In the genomic region with DNA sequence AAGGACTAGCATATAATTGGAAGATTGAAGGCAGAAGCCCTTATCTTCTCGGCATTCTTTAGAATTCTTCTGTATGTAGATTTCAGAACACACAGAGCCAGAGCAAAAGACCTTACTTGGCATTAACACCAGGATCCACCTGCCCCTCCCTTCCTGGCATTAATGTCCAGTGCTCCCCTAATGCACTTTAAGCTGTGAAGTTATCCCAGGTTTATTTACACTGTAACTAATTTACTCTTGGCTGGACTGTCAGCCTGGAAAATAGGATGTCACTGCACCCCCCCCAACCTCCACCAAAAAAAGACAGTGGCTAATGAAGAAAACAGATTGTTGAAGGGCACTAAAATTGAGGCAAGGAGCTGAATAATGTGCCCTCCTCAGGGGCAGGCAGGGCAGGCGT, we compare ENCODE assay signal across 23 cellular contexts. TPM values are rescaled to one million over a fixed set of nuclear protein-coding genes. Genes with fewer than 3 reads are reported as not detected.
DNase-seq lines count a peak whose midpoint lies in the region; ATAC-seq and TF ChIP-seq lines count a peak whose summit lies in the region.
"Had no signal": no experiment of that assay in that cellular context is flagged by ENCODE, and none has a peak within 500 bp of the region (broad histone marks: within the 10 kb centered on the region; RNA-seq: fewer than 3 reads in every experiment).

No MANE protein-coding gene starts in this region.

- H4K20me1 ChIP-seq in BLaER1 treated with 17β-estradiol and CSF1 and Interleukin-3, amounts not matched to agents 10 nM and 100 nM: no peaks in the 10 kb centered on the region; a peak in 1 of 22 replicates

- H3K27me3 ChIP-seq in BLaER1 treated with 17β-estradiol and CSF1 and Interleukin-3, amounts not matched to agents 10 nM and 100 nM: no peaks in the 10 kb centered on the region
- H3K27me3 ChIP-seq in adrenal gland (no peaks in the 10 kb centered on the region), mesenchymal stem cell (ENCODE audit: control insufficient read depth in 1 of 2, insufficient read depth in 1 of 2, low read length in 2 of 2) (no peaks in the 10 kb centered on the region), stomach (no peaks in the 10 kb centered on the region)

- H2BK15ac ChIP-seq in mesenchymal stem cell (ENCODE audit: low read depth, poor library complexity, severe bottlenecking): no peak overlapping the region

- H3K23ac ChIP-seq in mesenchymal stem cell (ENCODE audit: low read length in 2 of 2): peak overlapping the region in 1 of 2 experiments; percentile 14

- H2AK5ac ChIP-seq in mesenchymal stem cell (ENCODE audit: low read length, severe bottlenecking): no peak overlapping the region

- DNase-seq in adrenal gland (no peak), mesenchymal stem cell (no peak), stomach (no peak), NOMO-1 treated with DMSO at 0.1 percent for 48 hours (lab: John Stamatoyannopoulos, UW; ENCODE audit: unreplicated experiment) (no peak)
- DNase-seq: ACHN; activated CD4-positive, alpha-beta T cell treated with anti-CD3 and anti-CD28 coated beads, Interleukin-2, amount 10 ng/mL, durations not matched to agents 24 days and 14 days; effector CD4-positive, alpha-beta T cell; naive thymus-derived CD8-positive, alpha-beta T cell; NCI-H1105; NCI-H2081 treated with DMSO at 0.1 percent for 48 hours; stimulated activated naive B cell treated with anti-CD40 and anti-IgM and Interleukin-4, amounts not matched to agents 10 μg/mL and 1 μg/mL and 100 μg/mL, for 72 hours; T-helper 17 cell had no signal

- ATAC-seq in HG03442 (IDR thresholded peaks at IDR 0.05; ENCODE audit: unreplicated experiment): no peak
- no peak for ATAC-seq in GM18873 (IDR thresholded peaks at IDR 0.05; ENCODE audit: low FRiP score, unreplicated experiment)
- no peak for ATAC-seq in GM19035 (IDR thresholded peaks at IDR 0.05; ENCODE audit: unreplicated experiment)
- ATAC-seq: activated naive CD4-positive, alpha-beta T cell treated with anti-CD3 and anti-CD28 coated beads, Interleukin-2, amount 50 U/mL, for 72 hours; activated T-helper 17 cell treated with anti-CD3 and anti-CD28 coated beads, Interleukin-2, amount 50 U/mL, for 72 hours; esophagus mucosa; naive thymus-derived CD8-positive, alpha-beta T cell; stimulated activated naive B cell treated with anti-CD40 and anti-IgM and Interleukin-4, amounts not matched to agents 10 μg/mL and 1 μg/mL and 100 μg/mL, for 72 hours; T-helper 17 cell had no signal

- WGBS in adrenal gland, 4 donors: 53 to 75% (median 63%) methylated on average over 2 of the region's 2 CpGs
- WGBS in mesenchymal stem cell: 75% methylated on average over 2 of the region's 2 CpGs
- 43 to 75% (median 52%) methylated on average over 2 of the region's 2 CpGs for WGBS in stomach, 5 donors

- H4K91ac ChIP-seq in mesenchymal stem cell (ENCODE audit: low read length): no peak overlapping the region

- no peak overlapping the region for H3K9ac ChIP-seq in BLaER1 treated with 17β-estradiol and CSF1 and Interleukin-3, amounts not matched to agents 10 nM and 100 nM
- H3K9ac ChIP-seq in mesenchymal stem cell (ENCODE audit: low read length): peak overlapping the region; percentile 37

- H2BK12ac ChIP-seq in mesenchymal stem cell (ENCODE audit: low read length in 2 of 2): no peak overlapping the region

- peaks cover 0 to 44% (median 32%) of the 10 kb centered on the region in 10 experiments; a peak in 17 of 20 replicates for H3K4me1 ChIP-seq in BLaER1 treated with 17β-estradiol and CSF1 and Interleukin-3, amounts not matched to agents 10 nM and 100 nM
- H3K4me1 ChIP-seq in adrenal gland (replicated peaks in 1 of 2) (peaks cover 20 to 99% of the 10 kb centered on the region in 2 donors), mesenchymal stem cell (ENCODE audit: control insufficient read depth, insufficient read depth, low read depth, low read length) (no peaks in the 10 kb centered on the region), stomach (peaks cover 18 to 88% (median 42%) of the 10 kb centered on the region in 4 donors)
- H3K4me1 ChIP-seq: HAP-1 had no signal

- H3K4me3 ChIP-seq in BLaER1 treated with 17β-estradiol and CSF1 and Interleukin-3, amounts not matched to agents 10 nM and 100 nM: no peak overlapping the region
- H3K4me3 ChIP-seq in adrenal gland (no peak overlapping the region), mesenchymal stem cell (ENCODE audit: insufficient read depth in 1 of 2, low read depth in 1 of 2, low read length in 2 of 2) (no peak overlapping the region), stomach (no peak overlapping the region)
- H3K4me3 ChIP-seq: HAP-1, skin epidermis had no signal

- no peak overlapping the region for H3K4ac ChIP-seq in mesenchymal stem cell (ENCODE audit: low read depth in 1 of 2, low read length in 2 of 2)

- no peak overlapping the region for H3K27ac ChIP-seq in BLaER1 treated with 17β-estradiol and CSF1 and Interleukin-3, amounts not matched to agents 10 nM and 100 nM
- peak overlapping the region in 3 of 5 donors; percentile 21 to 78 (median 62) for H3K27ac ChIP-seq in adrenal gland
- H3K27ac ChIP-seq in mesenchymal stem cell (ENCODE audit: low read length, poor library complexity, severe bottlenecking): no peak overlapping the region
- peak overlapping the region in 4 of 5 donors; percentile 22 to 71 (median 48) for H3K27ac ChIP-seq in stomach
- H3K27ac ChIP-seq: C4-2B had no signal

- no peak overlapping the region for H2AFZ ChIP-seq in mesenchymal stem cell (ENCODE audit: low read depth, low read length)

- H3K36me3 ChIP-seq in BLaER1 treated with 17β-estradiol and CSF1 and Interleukin-3, amounts not matched to agents 10 nM and 100 nM: no peaks in the 10 kb centered on the region
- H3K36me3 ChIP-seq in adrenal gland (replicated peaks in 1 of 2) (peaks cover 0 to 23% of the 10 kb centered on the region in 2 donors), mesenchymal stem cell (ENCODE audit: control insufficient read depth in 1 of 2, insufficient read depth in 2 of 2, low read depth in 1 of 2, low read length in 2 of 2) (peaks cover 0 to 88% of the 10 kb centered on the region in 2 experiments), stomach (peaks cover 0 to 11% (median 7%) of the 10 kb centered on the region in 4 donors)
- H3K36me3 ChIP-seq: HAP-1 had no signal

- no peaks in the 10 kb centered on the region for H3K79me1 ChIP-seq in mesenchymal stem cell (replicated peaks; ENCODE audit: low read length, poor library complexity, severe bottlenecking)

- H2BK5ac ChIP-seq in mesenchymal stem cell (ENCODE audit: low read depth, low read length, poor library complexity, severe bottlenecking): no peak overlapping the region

- TF ChIP-seq POLR2A in adrenal gland (IDR thresholded peaks at IDR 0.05) (no peak), stomach (IDR thresholded peaks at IDR 0.05) (no peak)

- no peak overlapping the region for H3K18ac ChIP-seq in mesenchymal stem cell (ENCODE audit: low read depth in 1 of 2, low read length in 2 of 2)

- intact Hi-C loops in adrenal gland (cut with DNase I): loop anchor here in 1 of 2 donors (10.0 kb wide), 1 partner anchor 163 kb away; no protein-coding TSS in a partner anchor
- intact Hi-C loops in stomach (cut with DNase I; ENCODE audit: low total_unique reads): no loop called here

- peak overlapping the region in 8 of 11 experiments; percentile 49 to 80 (median 62); a peak in 16 of 22 replicates for H3K4me2 ChIP-seq in BLaER1 treated with 17β-estradiol and CSF1 and Interleukin-3, amounts not matched to agents 10 nM and 100 nM
- H3K4me2 ChIP-seq in mesenchymal stem cell (ENCODE audit: low read length, poor library complexity, severe bottlenecking): no peak overlapping the region

- H2BK120ac ChIP-seq in mesenchymal stem cell (ENCODE audit: low read depth, low read length): no peak overlapping the region

- H3K14ac ChIP-seq in mesenchymal stem cell (ENCODE audit: low read length in 2 of 2): peak overlapping the region in 1 of 2 experiments; percentile 26

- no peak for TF ChIP-seq EP300 in stomach (IDR thresholded peaks at IDR 0.05)

- no peak for TF ChIP-seq CTCF in adrenal gland (IDR thresholded peaks at IDR 0.05)
- no peak for TF ChIP-seq CTCF in stomach (IDR thresholded peaks at IDR 0.05)

- no peak overlapping the region for H4K8ac ChIP-seq in mesenchymal stem cell (ENCODE audit: low read length)

- H3K9me3 ChIP-seq in BLaER1 treated with 17β-estradiol and CSF1 and Interleukin-3, amounts not matched to agents 10 nM and 100 nM (replicated peaks in 1 of 11): no peaks in the 10 kb centered on the region
- H3K9me3 ChIP-seq in adrenal gland (replicated peaks in 1 of 3) (no peaks in the 10 kb centered on the region), mesenchymal stem cell (ENCODE audit: control insufficient read depth, low read length) (no peaks in the 10 kb centered on the region), stomach (no peaks in the 10 kb centered on the region)
- H3K9me3 ChIP-seq: HAP-1 had no signal

RNA-seq across cellular contexts. Expression of a gene that starts 30.1 kb away (rescaled TPM):
- 100 to 1,000 TPM; 248 to 677 (median 477) TPM for total RNA-seq in adrenal gland
- polyA plus RNA-seq in adrenal gland: 100 to 1,000 TPM in 2 of 3 donors, 10 to 100 TPM in 1; 78.0 to 231 (median 147) TPM
- polyA plus RNA-seq in mesenchymal stem cell (2013, experiment 1 of 2): 319 TPM
- polyA plus RNA-seq in mesenchymal stem cell (2013, experiment 2 of 2): 317 TPM
- 100 to 1,000 TPM; 103 to 248 (median 212) TPM for total RNA-seq in stomach
- polyA plus RNA-seq in stomach: 10 to 100 TPM; 30.4 to 55.9 (median 39.4) TPM
- total RNA-seq: activated CD4-positive, alpha-beta T cell treated with anti-CD3 and anti-CD28 coated beads, Interleukin-2, amount 10 ng/mL, durations not matched to agents 24 days and 14 days; activated naive CD4-positive, alpha-beta T cell treated with anti-CD3 and anti-CD28 coated beads, Interleukin-2, amount 50 U/mL, for 72 hours; activated T-helper 17 cell treated with anti-CD3 and anti-CD28 coated beads, Interleukin-2, amount 50 U/mL, for 72 hours; G401 had no signal
- polyA plus RNA-seq: naive thymus-derived CD8-positive, alpha-beta T cell had no signal

Comparison
In these comparisons a context has a peak if more than half of its experiments do, and no peak if none do; other contexts are left out.
1. H3K27ac ChIP-seq: peak in adrenal gland (3 of 5) and stomach (4 of 5); none in BLaER1 treated with 17β-estradiol and CSF1 and Interleukin-3, amounts not matched to agents 10 nM and 100 nM (0 of 11) and mesenchymal stem cell (single experiment).